ENCODE assay signal across 34 cellular contexts in the genomic region with DNA sequence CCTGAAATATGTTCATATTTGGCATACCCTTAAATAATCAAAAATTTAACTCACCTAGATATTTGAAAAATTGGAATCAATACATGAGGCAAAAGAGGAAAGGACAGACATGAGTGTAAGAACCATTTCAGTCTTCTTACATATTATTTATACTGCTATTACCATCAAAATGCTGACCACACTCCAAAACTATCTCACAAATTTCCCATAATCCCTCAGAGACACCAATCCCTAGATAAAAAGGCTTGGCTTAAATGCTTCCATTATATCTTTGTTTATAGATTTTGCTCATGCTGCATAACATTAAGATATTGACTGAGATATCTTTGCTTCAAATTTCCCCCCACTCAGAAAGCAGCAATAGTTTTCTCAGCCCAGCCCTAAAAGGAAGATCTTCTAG. TPM values are rescaled to one million over a fixed set of nuclear protein-coding genes. Genes with fewer than 3 reads are reported as not detected.
"Had no signal": no experiment of that assay in that cellular context is flagged by ENCODE, and none has a peak within 500 bp of the region (broad histone marks: within the 10 kb centered on the region; RNA-seq: fewer than 3 reads in every experiment).

No MANE protein-coding gene starts in this region.

- H3K36me3 Mint-ChIP-seq: activated naive CD4-positive, alpha-beta T cell treated with anti-CD3 and anti-CD28 coated beads, Interleukin-2, amount 10 ng/mL, durations not matched to agents 7 days and 5 days; activated naive CD8-positive, alpha-beta T cell treated with anti-CD3 and anti-CD28 coated beads, Interleukin-2, amount 10 ng/mL, durations not matched to agents 7 days and 5 days; mesothelial cell of epicardium had no signal

- H3K27ac ChIP-seq: epithelial cell of prostate, esophagus squamous epithelium, neutrophil, pancreas, prostate gland, sigmoid colon, suprapubic skin, upper lobe of right lung had no signal

- H3K27me3 Mint-ChIP-seq: activated naive CD4-positive, alpha-beta T cell treated with anti-CD3 and anti-CD28 coated beads, Interleukin-2, amount 10 ng/mL, durations not matched to agents 7 days and 5 days had no signal

- H3K9me3 ChIP-seq: esophagus squamous epithelium, neutrophil, pancreas, prostate gland, sigmoid colon, suprapubic skin, tibial artery, upper lobe of right lung had no signal

- H3K4me3 ChIP-seq: esophagus squamous epithelium, pancreas, prostate gland, sigmoid colon, smooth muscle cell, suprapubic skin, tibial artery, upper lobe of right lung had no signal

- ATAC-seq: left colon, pancreas, upper lobe of right lung had no signal

- DNase-seq: activated CD4-positive, alpha-beta T cell treated with anti-CD3 and anti-CD28 coated beads for 4 hours; activated CD4-positive, alpha-beta T cell treated with anti-CD3 and anti-CD28 coated beads, Interleukin-2, amount 50 U/mL, for 4 hours; activated CD8-positive, alpha-beta memory T cell treated with anti-CD3 and anti-CD28 coated beads for 24 hours; activated gamma-delta T cell; activated naive CD4-positive, alpha-beta T cell treated with anti-CD3 and anti-CD28 coated beads, Interleukin-2, amount 10 ng/mL, durations not matched to agents 7 days and 5 days; activated naive CD8-positive, alpha-beta T cell treated with anti-CD3 and anti-CD28 coated beads, Interleukin-2, amount 10 ng/mL, durations not matched to agents 7 days and 5 days; activated T-cell treated with anti-CD3 and anti-CD28 coated beads, Interleukin-2, amount 50 U/mL, for 1 hour; amniotic stem cell; dermis blood vessel endothelial cell; effector CD4-positive, alpha-beta T cell; esophagus squamous epithelium; head of caudate nucleus; hippocampal formation; kidney; left colon; naive B cell; nephron progenitor cell; pancreas; sigmoid colon; stimulated activated CD4-positive, alpha-beta T cell treated with anti-CD3 and anti-CD28 coated beads, Interleukin-1b, Interleukin-23, amount 100 ng/mL, for 48 hours; stimulated activated CD4-positive, alpha-beta T cell treated with anti-CD3 and anti-CD28 coated beads, Interleukin-4, amount 100 ng/mL, for 4 hours; stimulated activated CD8-positive, alpha-beta memory T cell treated with anti-CD3 and anti-CD28 coated beads, Interleukin-4, amount 100 ng/mL, for 48 hours; stimulated activated naive CD4-positive, alpha-beta T cell; tibial artery; upper lobe of right lung had no signal

- H3K27me3 ChIP-seq: esophagus squamous epithelium, pancreas, sigmoid colon, suprapubic skin, tibial artery, upper lobe of right lung had no signal

- H3K4me1 Mint-ChIP-seq: central memory CD8-positive, alpha-beta T cell; mesothelial cell of epicardium; nephron progenitor cell had no signal

- H3K9me3 Mint-ChIP-seq: activated naive CD4-positive, alpha-beta T cell treated with anti-CD3 and anti-CD28 coated beads, Interleukin-2, amount 10 ng/mL, durations not matched to agents 7 days and 5 days; activated naive CD8-positive, alpha-beta T cell treated with anti-CD3 and anti-CD28 coated beads, Interleukin-2, amount 10 ng/mL, durations not matched to agents 7 days and 5 days; central memory CD8-positive, alpha-beta T cell had no signal

- H3K4me2 ChIP-seq: smooth muscle cell had no signal

- H3K4me3 Mint-ChIP-seq: activated naive CD4-positive, alpha-beta T cell treated with anti-CD3 and anti-CD28 coated beads, Interleukin-2, amount 10 ng/mL, durations not matched to agents 7 days and 5 days; activated naive CD8-positive, alpha-beta T cell treated with anti-CD3 and anti-CD28 coated beads, Interleukin-2, amount 10 ng/mL, durations not matched to agents 7 days and 5 days; central memory CD8-positive, alpha-beta T cell; mesothelial cell of epicardium; nephron progenitor cell had no signal

- H3K36me3 ChIP-seq: esophagus squamous epithelium, neutrophil, pancreas, prostate gland, sigmoid colon, suprapubic skin, tibial artery, upper lobe of right lung had no signal

- H3K4me1 ChIP-seq: pancreas, prostate gland, suprapubic skin, upper lobe of right lung had no signal

- H3K27ac Mint-ChIP-seq: activated naive CD4-positive, alpha-beta T cell treated with anti-CD3 and anti-CD28 coated beads, Interleukin-2, amount 10 ng/mL, durations not matched to agents 7 days and 5 days; activated naive CD8-positive, alpha-beta T cell treated with anti-CD3 and anti-CD28 coated beads, Interleukin-2, amount 10 ng/mL, durations not matched to agents 7 days and 5 days; mesothelial cell of epicardium; naive B cell; nephron progenitor cell had no signal

RNA-seq across cellular contexts. Expression of gene COL10A1, which starts 37.0 kb away (rescaled TPM):
- total RNA-seq: activated naive CD8-positive, alpha-beta T cell treated with anti-CD3 and anti-CD28 coated beads, Interleukin-2, amount 10 ng/mL, durations not matched to agents 7 days and 5 days; bronchial epithelial cell; dermis blood vessel endothelial cell; esophagus squamous epithelium; left colon; mesothelial cell of epicardium; prostate gland; sigmoid colon; suprapubic skin; T-helper 2 cell treated with Interferon-gamma antibody and Interleukin-4, amounts not matched to agents 100 ng/mL and 5 ng/mL, for 36 hours had no signal
- polyA plus RNA-seq: sigmoid colon, smooth muscle cell had no signal
